In the genomic region with DNA sequence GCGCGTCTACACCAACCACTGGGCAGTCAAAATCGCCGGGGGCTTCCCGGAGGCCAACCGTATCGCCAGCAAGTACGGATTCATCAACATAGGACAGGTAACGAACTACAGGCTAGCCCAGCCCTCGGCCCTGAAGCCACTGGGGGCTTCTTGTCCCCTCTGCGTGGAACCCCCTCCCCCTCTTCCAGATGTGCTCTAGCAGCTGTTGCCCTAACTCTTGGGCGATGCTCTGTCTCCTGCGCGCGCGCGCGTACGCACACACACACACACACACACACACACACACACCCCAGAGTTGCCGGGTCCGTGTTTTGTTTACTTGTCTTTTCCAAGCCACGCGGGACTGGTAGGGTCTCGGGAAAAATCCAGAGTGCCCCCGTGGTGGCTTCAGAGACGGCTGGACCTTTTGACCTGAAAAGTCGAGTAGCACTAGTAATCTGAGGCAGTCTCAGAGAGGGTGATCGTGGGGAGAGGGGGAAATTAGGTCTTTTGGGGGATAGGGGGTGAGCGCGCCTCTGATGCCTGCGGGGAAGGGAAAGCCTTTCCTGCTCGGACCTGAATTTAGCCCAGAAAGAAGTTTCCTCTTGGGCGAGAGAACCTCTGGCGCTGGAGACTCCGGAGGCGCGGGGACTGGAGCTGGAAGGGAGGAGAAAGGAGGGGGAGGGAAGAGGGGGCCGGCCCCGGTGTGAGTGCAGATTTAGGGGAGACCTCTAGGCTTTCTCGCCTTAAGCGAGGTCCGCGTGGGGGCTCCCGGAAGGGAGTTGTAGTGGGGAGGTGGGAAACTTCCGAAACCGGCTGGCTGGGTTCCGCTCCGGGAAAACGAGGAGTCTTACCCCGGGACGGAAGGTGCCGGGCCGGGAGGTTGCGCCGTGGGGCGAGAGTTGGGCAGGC, we compare ENCODE assay signal across 8 cellular contexts. TPM values are rescaled to one million over a fixed set of nuclear protein-coding genes. Genes with fewer than 3 reads are reported as not detected.
A peak's percentile ranks its signal among the peaks of the same experiment; 100 is the strongest.
DNase-seq lines count a peak whose midpoint lies in the region; ATAC-seq and TF ChIP-seq lines count a peak whose summit lies in the region.

No MANE protein-coding gene starts in this region.

- H3K4me1 ChIP-seq in BE2C: no peaks in the 10 kb centered on the region
- peaks cover 20% of the 10 kb centered on the region for H3K4me1 ChIP-seq in upper lobe of right lung

- peaks cover 48% of the 10 kb centered on the region for H3K4me1 Mint-ChIP-seq in nephron

- no peak for TF ChIP-seq CTCF in BE2C (IDR thresholded peaks at IDR 0.05; ENCODE audit: low read depth, low read length)
- no peak for TF ChIP-seq CTCF in fibroblast of villous mesenchyme (IDR thresholded peaks at IDR 0.05; ENCODE audit: insufficient read depth, low read depth, low read length)
- TF ChIP-seq CTCF in nephron (IDR thresholded peaks at IDR 0.05; ENCODE audit: unreplicated experiment in 3 of 3): no peak
- TF ChIP-seq CTCF in upper lobe of right lung (IDR thresholded peaks at IDR 0.05): no peak

- H3K36me3 Mint-ChIP-seq in nephron (ENCODE audit: low read depth): no peaks in the 10 kb centered on the region

- peak overlapping the region; percentile 68 to 85 (median 84) for H3K27ac Mint-ChIP-seq in nephron

- intact Hi-C loops in upper lobe of right lung (cut with DNase I): no loop called here

- peaks cover 72% of the 10 kb centered on the region for H3K27me3 ChIP-seq in BE2C
- H3K27me3 ChIP-seq in upper lobe of right lung: no peaks in the 10 kb centered on the region

- ATAC-seq in upper lobe of right lung: peak; percentile 12

- no peaks in the 10 kb centered on the region for H3K36me3 ChIP-seq in BE2C
- no peaks in the 10 kb centered on the region for H3K36me3 ChIP-seq in upper lobe of right lung

- peak; percentile 13 for DNase-seq in BE2C
- DNase-seq in HT1080 (ENCODE audit: low read depth): peak; percentile 8
- peak; percentile 67 to 72 for DNase-seq in activated T-cell treated with anti-CD3 and anti-CD28 coated beads, Interleukin-2, amount 50 U/mL, for 48 hours
- DNase-seq in fibroblast of villous mesenchyme (ENCODE audit: low read depth): peak; percentile 16
- DNase-seq in upper lobe of right lung: peak; percentile 67
- no peak for DNase-seq in NCI-H1694 treated with DMSO at 0.1 percent for 48 hours (lab: John Stamatoyannopoulos, UW)
- no peak for DNase-seq in NAMALWA (ENCODE audit: low spot score)

- H3K4me3 Mint-ChIP-seq in nephron: peak overlapping the region; percentile 94 to 97 (median 97)

- H3K9me3 Mint-ChIP-seq in nephron: no peaks in the 10 kb centered on the region

- peak overlapping the region; percentile 70 for H3K4me3 ChIP-seq in BE2C (ENCODE audit: low read depth, low read length)
- H3K4me3 ChIP-seq in fibroblast of villous mesenchyme (ENCODE audit: low read depth, low read length): peak overlapping the region; percentile 71
- H3K4me3 ChIP-seq in upper lobe of right lung: peak overlapping the region; percentile 79

- peak overlapping the region; percentile 85 for H3K27ac ChIP-seq in upper lobe of right lung

- H3K9me3 ChIP-seq in BE2C (no peaks in the 10 kb centered on the region), upper lobe of right lung (no peaks in the 10 kb centered on the region)

- H3K27me3 Mint-ChIP-seq in nephron (ENCODE audit: low read depth): peaks cover 5% of the 10 kb centered on the region

RNA-seq across cellular contexts. Expression of gene PCSK5, which starts 1.0 kb away (rescaled TPM):
- not detected for polyA plus RNA-seq in BE2C (2012; ENCODE audit: insufficient read depth, insufficient read length, low read depth)
- 2.1 and 2.3 TPM in 2 replicates for total RNA-seq in HT1080 (2014; rRNA removed; shearing (Covaris generic))
- polyA plus RNA-seq in HT1080 (2015; cell fraction: cytosol; rRNA removed): 1.3 and 1.4 TPM in 2 replicates
- polyA plus RNA-seq in HT1080 (2015; cell fraction: nucleus; rRNA removed): 5.3 and 6.9 TPM in 2 replicates
- total RNA-seq in fibroblast of villous mesenchyme (1.7 and 2.3 TPM in 2 replicates), upper lobe of right lung (18.1 TPM)

Comparison
In these comparisons a context has a peak if more than half of its experiments do, and no peak if none do; other contexts are left out.
1. DNase-seq: peak in BE2C (single experiment), HT1080 (single experiment), activated T-cell treated with anti-CD3 and anti-CD28 coated beads, Interleukin-2, amount 50 U/mL, for 48 hours (2 of 2), fibroblast of villous mesenchyme (single experiment) and upper lobe of right lung (single experiment); none in NCI-H1694 treated with DMSO at 0.1 percent for 48 hours (single experiment) and NAMALWA (single experiment).
2. Peak in every context shown above with its lines, with median percentiles within 50 percentile points of each other: H3K4me3 ChIP-seq.